In the genomic region with DNA sequence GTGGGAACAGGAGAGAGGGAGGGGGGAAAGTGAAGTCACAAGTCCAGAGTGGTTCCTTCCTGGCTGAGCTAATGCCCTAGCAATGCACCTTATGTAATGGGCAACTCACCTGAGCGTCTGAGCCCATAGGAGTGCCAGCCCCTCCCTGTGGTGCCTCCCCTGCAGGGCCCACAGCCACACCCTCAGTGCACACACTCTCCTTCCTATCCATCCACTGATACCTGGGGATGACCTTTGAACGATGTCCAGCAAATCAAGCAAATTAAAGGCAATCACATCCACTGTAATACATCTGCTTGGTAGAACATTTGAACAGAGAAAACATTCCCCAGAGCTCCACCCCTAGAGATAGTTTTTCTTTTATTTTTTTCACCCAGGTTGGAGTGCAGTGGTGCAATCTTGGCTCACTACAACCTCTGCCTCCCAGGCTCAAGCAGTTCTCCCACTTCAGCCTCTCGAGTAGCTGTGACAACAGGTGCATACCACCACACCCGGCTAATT, we compare ENCODE assay signal across 14 cellular contexts. TPM values are rescaled to one million over a fixed set of nuclear protein-coding genes. Genes with fewer than 3 reads are reported as not detected.
DNase-seq lines count a peak whose midpoint lies in the region; ATAC-seq, FAIRE-seq and TF ChIP-seq lines count a peak whose summit lies in the region.
"Had no signal": no experiment of that assay in that cellular context is flagged by ENCODE, and none has a peak within 500 bp of the region (broad histone marks: within the 10 kb centered on the region; RNA-seq: fewer than 3 reads in every experiment).

No MANE protein-coding gene starts in this region.

- H3K4me3 ChIP-seq in SK-N-SH (ENCODE audit: low read depth in 2 of 2, low read length in 1 of 2) (no peak overlapping the region), H1 (ENCODE audit: extremely low read depth in 1 of 4, insufficient read depth in 2 of 4, low read depth in 3 of 4, low read length in 4 of 4) (no peak overlapping the region), skin epidermis (no peak overlapping the region), WERI-Rb-1 (ENCODE audit: low read depth, low read length) (no peak overlapping the region)
- H3K4me3 ChIP-seq: HAP-1 had no signal

- H3K79me1 ChIP-seq in H1 (ENCODE audit: low read depth, low read length), result no peaks in the 10 kb centered on the region

- H4K20me1 ChIP-seq in SK-N-SH (ENCODE audit: insufficient read depth) (no peaks in the 10 kb centered on the region), H1 (replicated peaks in 1 of 2; ENCODE audit: control insufficient read depth in 1 of 2, insufficient read depth in 2 of 2, low read length in 2 of 2) (no peaks in the 10 kb centered on the region)

- peak overlapping the region; percentile 82; the same call in 1 of the 2 replicates for H2BK20ac ChIP-seq in H1 (ENCODE audit: low read length)

- FAIRE-seq in H1 (lab: Jason Lieb, UNC), result no peak
- FAIRE-seq: G401.6, islet of Langerhans had no signal

- ATAC-seq in SK-N-SH treated with all-trans-retinoic acid at 6 μM for 48 hours (no peak), GM18858 (IDR thresholded peaks at IDR 0.05; ENCODE audit: unreplicated experiment) (no peak)
- ATAC-seq: activated CD4-positive, alpha-beta T cell treated with anti-CD3 and anti-CD28 coated beads for 36 hours had no signal

- WGBS in SK-N-SH (ENCODE audit: low lambda C conversion rate), result 71% methylated on average over 4 of the region's 4 CpGs
- WGBS in H1 (ENCODE audit: extremely low coverage in 1 of 2, insufficient coverage in 1 of 2, insufficient read length in 1 of 2, insufficient replicate concordance in 2 of 2, low coverage in 1 of 2, low lambda C conversion rate in 2 of 2, missing lambda C conversion rate in 1 of 2), 2 experiments, result 83% methylated on average over 4 of the region's 4 CpGs; no CpG with 5 or more reads in 1 of the 2 experiments

- H3K4ac ChIP-seq in H1 (replicated peaks; ENCODE audit: insufficient read length, low read depth, low read length), result no peak overlapping the region

- CTCF ChIA-PET in SK-N-SH (lab: Yijun Ruan, JAX) (interaction anchor here (2.9 kb wide), 1 partner anchor 192 kb away, joined by 10 read pairs; no protein-coding TSS in a partner anchor), H1 (lab: Charles Lee; ENCODE audit: partially characterized antibody) (interaction anchor here (0.6 to 7.0 kb wide), 10 partner anchors 12 to 198 kb away, joined by 3 to 37 read pairs (median 4); no protein-coding TSS in a partner anchor)

- no peak overlapping the region for H2BK5ac ChIP-seq in H1 (ENCODE audit: low read depth, low read length)

- H2AK5ac ChIP-seq in H1 (ENCODE audit: low read depth, low read length), result no peak overlapping the region

- H3K4me2 ChIP-seq in SK-N-SH, result peak overlapping the region; percentile 92; the same call in 1 of the 2 replicates
- no peak overlapping the region for H3K4me2 ChIP-seq in H1 (ENCODE audit: insufficient read depth in 1 of 2, low read depth in 2 of 2, low read length in 2 of 2)

- H3F3A ChIP-seq in SK-N-SH (replicated peaks; ENCODE audit: insufficient read depth), result peaks cover 87% of the 10 kb centered on the region

- peaks cover 21% of the 10 kb centered on the region; the same call in 1 of the 2 replicates for H3K79me2 ChIP-seq in SK-N-SH (ENCODE audit: insufficient read depth)
- no peaks in the 10 kb centered on the region for H3K79me2 ChIP-seq in H1 (ENCODE audit: control insufficient read depth in 1 of 2, insufficient read depth in 2 of 2, low read length in 2 of 2)

- TF ChIP-seq POLR2A in H1 (IDR thresholded peaks at IDR 0.05; ENCODE audit: control extremely low read depth in 1 of 2, low read depth in 2 of 2, low read length in 2 of 2), result no peak

- H3K9ac ChIP-seq in SK-N-SH (peak overlapping the region; percentile 100; the same call in 1 of the 2 replicates), H1 (replicated peaks in 1 of 4; ENCODE audit: extremely low read depth in 1 of 4, low read depth in 3 of 4, low read length in 3 of 4) (no peak overlapping the region)

- H4K91ac ChIP-seq in H1 (replicated peaks; ENCODE audit: insufficient read length, low read length), result no peak overlapping the region

- no peaks in the 10 kb centered on the region for H3K23me2 ChIP-seq in H1 (ENCODE audit: low read depth, low read length)

- TF ChIP-seq EP300 in SK-N-SH (IDR thresholded peaks at IDR 0.05; ENCODE audit: borderline replicate concordance in 1 of 2, low read depth in 1 of 2, low read length in 1 of 2), result no peak
- no peak for TF ChIP-seq EP300 in H1 (IDR thresholded peaks at IDR 0.05; ENCODE audit: borderline replicate concordance in 1 of 2, low read depth in 2 of 2, low read length in 2 of 2)

- H2BK15ac ChIP-seq in H1 (ENCODE audit: low read length), result 0 out of 2 replicates have a peak overlapping the region, but pooled peaks have one; percentile 76

- no peak overlapping the region for H2BK120ac ChIP-seq in H1 (replicated peaks; ENCODE audit: low read depth, low read length)

- POLR2A ChIA-PET in SK-N-SH (lab: Yijun Ruan, JAX), result no interaction called here
- POLR2A ChIA-PET in H1 (lab: Charles Lee; ENCODE audit: partially characterized antibody), result no interaction called here

- H3K27ac ChIP-seq in SK-N-SH (ENCODE audit: low read depth in 2 of 2, low read length in 1 of 2) (peak overlapping the region in 1 of 2 experiments; percentile 100; a peak in 3 of 4 replicates), H1 (ENCODE audit: low read depth, low read length) (no peak overlapping the region), skin epidermis (peak overlapping the region in 17 of 21 experiments; percentile 26 to 94 (median 81)), WERI-Rb-1 (no peak overlapping the region)

- no peak overlapping the region for H3K56ac ChIP-seq in H1 (replicated peaks; ENCODE audit: insufficient read length, low read depth, low read length)

- TF ChIP-seq CTCF in SK-N-SH (IDR thresholded peaks at IDR 0.05) (no peak), H1 (IDR thresholded peaks at IDR 0.05; ENCODE audit: control extremely low read depth in 1 of 3, insufficient read depth in 1 of 3, low read depth in 1 of 3, low read length in 3 of 3) (no peak), WERI-Rb-1 (IDR thresholded peaks at IDR 0.05; ENCODE audit: low read depth, low read length) (no peak)

- H3K36me3 ChIP-seq in SK-N-SH (replicated peaks in 1 of 2; ENCODE audit: control insufficient read depth in 1 of 2, insufficient read depth in 2 of 2, low read length in 1 of 2) (no peaks in the 10 kb centered on the region), H1 (ENCODE audit: control insufficient read depth in 2 of 4, insufficient read depth in 4 of 4, low read length in 3 of 4) (no peaks in the 10 kb centered on the region), WERI-Rb-1 (no peaks in the 10 kb centered on the region)
- H3K36me3 ChIP-seq: HAP-1 had no signal

- H3K9me3 ChIP-seq in SK-N-SH (no peaks in the 10 kb centered on the region), H1 (ENCODE audit: insufficient read depth in 2 of 2, low read depth in 1 of 2, low read length in 1 of 2) (no peaks in the 10 kb centered on the region), WERI-Rb-1 (ENCODE audit: severe bottlenecking) (no peaks in the 10 kb centered on the region)
- H3K9me3 ChIP-seq: HAP-1 had no signal

- no peak overlapping the region for H3K23ac ChIP-seq in H1 (ENCODE audit: insufficient read length)

- TF ChIP-seq RAD21 in SK-N-SH (IDR thresholded peaks at IDR 0.05; ENCODE audit: low read length) (no peak), H1 (IDR thresholded peaks at IDR 0.05 in 1 of 2, conservative IDR thresholded peaks at IDR 0.05 in 1 of 2; ENCODE audit: low read depth in 2 of 2, low read length in 2 of 2) (no peak)

- H4K5ac ChIP-seq in H1 (ENCODE audit: insufficient read length, low read depth, low read length), result no peak overlapping the region

- H2AFZ ChIP-seq in SK-N-SH (ENCODE audit: low read depth) (no peak overlapping the region), H1 (ENCODE audit: low read length) (no peak overlapping the region)

- no peak overlapping the region for H2BK12ac ChIP-seq in H1 (ENCODE audit: low read depth, low read length)

- no peak overlapping the region for H3K14ac ChIP-seq in H1 (ENCODE audit: insufficient read length)

- no peaks in the 10 kb centered on the region for H3K9me2 ChIP-seq in SK-N-SH

- no peak overlapping the region for H4K8ac ChIP-seq in H1 (ENCODE audit: extremely low read depth, insufficient read depth, low read length)

- H3K4me1 ChIP-seq in SK-N-SH (ENCODE audit: control insufficient read depth in 1 of 2, insufficient read depth in 2 of 2, low read depth in 1 of 2, low read length in 1 of 2) (peaks cover 6 to 43% of the 10 kb centered on the region in 2 experiments; a peak in 3 of 4 replicates), H1 (replicated peaks in 1 of 4; ENCODE audit: control insufficient read depth in 3 of 4, insufficient read depth in 4 of 4, low read length in 3 of 4) (peaks cover 3 to 14% (median 11%) of the 10 kb centered on the region in 4 experiments)
- H3K4me1 ChIP-seq: HAP-1 had no signal

- no peak overlapping the region for H3K18ac ChIP-seq in H1 (ENCODE audit: extremely low read depth, low read length)

- H3K27me3 ChIP-seq in SK-N-SH (ENCODE audit: insufficient read depth) (no peaks in the 10 kb centered on the region), H1 (replicated peaks in 1 of 4; ENCODE audit: control insufficient read depth in 3 of 4, extremely low read depth in 1 of 4, insufficient read depth in 3 of 4, low read length in 3 of 4) (no peaks in the 10 kb centered on the region), WERI-Rb-1 (ENCODE audit: insufficient read depth, low read depth, severe bottlenecking) (no peaks in the 10 kb centered on the region)

- DNase-seq in SK-N-SH (no peak), NCI-H2029 treated with DMSO at 0.1 percent for 48 hours (lab: John Stamatoyannopoulos, UW) (peak; percentile 36), H1 (ENCODE audit: low read depth in 1 of 2, low spot score in 2 of 2) (no peak), WERI-Rb-1 (no peak)
- no peak for DNase-seq in central memory CD4-positive, alpha-beta T cell
- DNase-seq: activated CD4-positive, alpha-beta T cell treated with anti-CD3 and anti-CD28 coated beads for 36 hours; amygdala; NCI-H1417 treated with DMSO at 0.1 percent for 48 hours had no signal

TF ChIP-seq in SK-N-SH treated with all-trans-retinoic acid at 6 μM for 48 hours, 23 proteins besides CTCF, POLR2A, EP300 and RAD21 (continues in another document):
- no peak for TF ChIP-seq RARB (CRISPR knock-in tag; IDR thresholded peaks at IDR 0.05)

TF ChIP-seq in H1, 55 proteins besides CTCF, POLR2A, EP300 and RAD21 (continues in another document):
- TF ChIP-seq CREB1 (IDR thresholded peaks at IDR 0.05), result no peak

RNA-seq across cellular contexts. Expression of gene MICAL2, which starts 19.6 kb away (rescaled TPM):
- 54.6 and 67.9 TPM in 2 replicates for polyA plus RNA-seq in SK-N-SH (2012; rRNA removed)
- polyA plus RNA-seq in SK-N-SH (2012; cell fraction: cytosol; rRNA removed), result 38.0 and 41.1 TPM in 2 replicates
- polyA plus RNA-seq in SK-N-SH (2012; cell fraction: nucleus; rRNA removed), result 76.3 and 84.6 TPM in 2 replicates
- 4.1 and 4.2 TPM in 2 replicates for total RNA-seq in H1 (2021; fragmentation: NEBNext Ultra II Directional; extraction: Animal tissue kit (Norgen Biotek cat#: 25700))
- 1.3 and 1.6 TPM in 2 replicates for polyA plus RNA-seq in H1 (2011; rRNA removed)
- 1.7 TPM for polyA plus RNA-seq in H1 (2011; cell fraction: cytosol; rRNA removed)
- polyA plus RNA-seq in H1 (2011; cell fraction: nucleus; rRNA removed), result 3.0 TPM
- polyA plus RNA-seq in H1 (2012, experiment 1 of 2), result 1.4 to 2.5 TPM (median 1.6 TPM) in 4 replicates
- polyA plus RNA-seq in H1 (2012, experiment 2 of 2), result 5.1 TPM
- 0.67 TPM for polyA plus RNA-seq in H1 (2013, experiment 1 of 2)
- polyA plus RNA-seq in H1 (2013, experiment 2 of 2), result 0.79 TPM
- polyA minus RNA-seq in H1 (2011; rRNA and poly(A)+ RNA removed), result 3.9 and 4.4 TPM in 2 replicates
- polyA minus RNA-seq in H1 (2011; cell fraction: cytosol; rRNA and poly(A)+ RNA removed), result 3.2 TPM
- 6.5 TPM for polyA minus RNA-seq in H1 (2011; cell fraction: nucleus; rRNA and poly(A)+ RNA removed)

Comparison
In these comparisons a context has a peak if more than half of its experiments do, and no peak if none do; other contexts are left out.
1. H3K27ac ChIP-seq: peak in skin epidermis (17 of 21); none in H1 (single experiment) and WERI-Rb-1 (single experiment).
2. RNA of gene MICAL2, which starts 19.6 kb away (polyA plus RNA-seq): 38.0 to 84.6 TPM in SK-N-SH; 0.67 to 5.1 TPM in H1; every median in the first group is over 4 times any median in the second.